In genomic region chr1:215529571-215529970, GRCh38 we compare ENCODE assay signal across 22 cellular contexts. TPM values are rescaled to one million over a fixed set of nuclear protein-coding genes. Genes with fewer than 3 reads are reported as not detected.
A peak's percentile ranks its signal among the peaks of the same experiment; 100 is the strongest.
DNase-seq lines count a peak whose midpoint lies in the region; ATAC-seq lines count a peak whose summit lies in the region.
"Had no signal": no experiment of that assay in that cellular context is flagged by ENCODE, and none has a peak within 500 bp of the region (broad histone marks: within the 10 kb centered on the region; RNA-seq: fewer than 3 reads in every experiment).

No MANE protein-coding gene starts in this region.

- H2AFZ ChIP-seq in GM23248, result no peak overlapping the region
- H2AFZ ChIP-seq: GM23338 had no signal

- H3K4me1 ChIP-seq in GM23248 (ENCODE audit: insufficient read depth) (0 out of 2 replicates have a peak, but pooled peaks cover 5% of the 10 kb centered on the region), right cardiac atrium (ENCODE audit: control insufficient read depth, insufficient read depth, low read length) (no peaks in the 10 kb centered on the region)
- H3K4me1 ChIP-seq: BLaER1, Peyer's patch had no signal

- in situ Hi-C loops in GM23248 (cut with MboI), result loop anchor here (25.0 kb wide), 2 partner anchors 1192 to 1317 kb away; no protein-coding TSS in a partner anchor

- no peaks in the 10 kb centered on the region for H3K9me2 ChIP-seq in GM23248 (ENCODE audit: insufficient read depth)

- WGBS in GM23248 (ENCODE audit: low coverage in 1 of 2, low lambda C conversion rate in 2 of 2, missing lambda C conversion rate in 2 of 2), 2 experiments, result 34 to 39% methylated on average over 2 of the region's 2 CpGs
- whole genome bisulfite sequencing in right cardiac atrium, result 54% methylated on average over 2 of the region's 2 CpGs

- H3K9me3 ChIP-seq in GM23248 (ENCODE audit: low read depth) (no peaks in the 10 kb centered on the region), right cardiac atrium (ENCODE audit: control insufficient read depth, low read length) (no peaks in the 10 kb centered on the region)
- H3K9me3 ChIP-seq: Peyer's patch had no signal

- H3F3A ChIP-seq in GM23248 (ENCODE audit: insufficient read depth), result no peaks in the 10 kb centered on the region

- ATAC-seq in GM18520 (IDR thresholded peaks at IDR 0.05; ENCODE audit: unreplicated experiment) (peak; percentile 8), HG03571 (IDR thresholded peaks at IDR 0.05; ENCODE audit: unreplicated experiment) (peak; percentile 16), right cardiac atrium (no peak)
- ATAC-seq: GM23338, T-helper 17 cell had no signal

- H3K4me2 ChIP-seq in GM23248 (ENCODE audit: unreplicated experiment), result no peak overlapping the region
- H3K4me2 ChIP-seq: BLaER1, GM23338, KMS-11 had no signal

- intact Hi-C loops in right cardiac atrium (cut with DNase I), result loop anchor here in 3 of 4 donors (5.0 to 10.0 kb wide), 4 partner anchors 865 to 905 kb away; no protein-coding TSS in a partner anchor

- no peak overlapping the region for H3K27ac ChIP-seq in GM23248
- no peak overlapping the region for H3K27ac ChIP-seq in right cardiac atrium (ENCODE audit: low read length)
- H3K27ac ChIP-seq: BLaER1, KMS-11, Peyer's patch, SK-N-MC had no signal

- no peak overlapping the region for H3K9ac ChIP-seq in GM23248
- H3K9ac ChIP-seq: BLaER1, KMS-11 had no signal

- H3K27me3 ChIP-seq in GM23248 (replicated peaks; ENCODE audit: insufficient read depth) (no peaks in the 10 kb centered on the region), right cardiac atrium (ENCODE audit: control insufficient read depth, insufficient read depth) (no peaks in the 10 kb centered on the region)
- H3K27me3 ChIP-seq: BLaER1, Peyer's patch had no signal

- H3K36me3 ChIP-seq in GM23248 (ENCODE audit: low read depth), result no peaks in the 10 kb centered on the region
- H3K36me3 ChIP-seq: BLaER1, Peyer's patch had no signal

- H3K79me2 ChIP-seq in GM23248 (ENCODE audit: insufficient read depth), result no peaks in the 10 kb centered on the region

- DNase-seq in GM23248 (peak; percentile 4), amniotic epithelial cell (ENCODE audit: low read depth) (peak; percentile 23), DMS153 (lab: John Stamatoyannopoulos, UW) (no peak), HK-2 (ENCODE audit: unreplicated experiment) (no peak), GF-D8 (lab: John Stamatoyannopoulos, UW) (no peak), right cardiac atrium (no peak)
- DNase-seq: CD4-positive, CD25-positive, alpha-beta regulatory T cell; H9; HFFc6; MM.1S; NCI-H2029; NCI-H526 treated with DMSO at 0.1 percent for 48 hours; Peyer's patch; SIG-M5; T-helper 17 cell had no signal

- H4K20me1 ChIP-seq in GM23248 (ENCODE audit: insufficient read depth), result no peaks in the 10 kb centered on the region
- H4K20me1 ChIP-seq: BLaER1 had no signal

- H3K4me3 ChIP-seq in GM23248 (no peak overlapping the region), right cardiac atrium (ENCODE audit: low read length) (no peak overlapping the region)
- H3K4me3 ChIP-seq: BLaER1, GM12878, GM23338, Peyer's patch, SK-N-MC had no signal

RNA-seq across cellular contexts. Expression of gene KCTD3, which starts 37.5 kb away (rescaled TPM):
- 25.7 and 32.0 TPM in 2 replicates for total RNA-seq in GM23248 (2014; rRNA removed; shearing (Covaris generic))
- 17.5 and 17.7 TPM in 2 replicates for polyA plus RNA-seq in GM23248 (2016; fragmentation: Nextera tagmentation; extraction: Ambion mirVana)
- 10 to 100 TPM; 16.7 to 19.4 (median 17.4) TPM for total RNA-seq in right cardiac atrium
- 11.7 TPM for polyA plus RNA-seq in right cardiac atrium

Comparison
In these comparisons a context has a peak if more than half of its experiments do, and no peak if none do; other contexts are left out.
1. ATAC-seq: peak in GM18520 (single experiment) and HG03571 (single experiment); none in right cardiac atrium (0 of 2).
2. DNase-seq: peak in GM23248 (single experiment) and amniotic epithelial cell (single experiment); none in DMS153 (single experiment), HK-2 (single experiment), GF-D8 (single experiment) and right cardiac atrium (0 of 3).